ENCODE assay signal across 13 cellular contexts in genomic region chr21:44547656-44548331, GRCh38. TPM values are rescaled to one million over a fixed set of nuclear protein-coding genes. Genes with fewer than 3 reads are reported as not detected.
DNase-seq lines count a peak whose midpoint lies in the region; ATAC-seq and TF ChIP-seq lines count a peak whose summit lies in the region.
"Had no signal": no experiment of that assay in that cellular context is flagged by ENCODE, and none has a peak within 500 bp of the region (broad histone marks: within the 10 kb centered on the region; RNA-seq: fewer than 3 reads in every experiment).

No MANE protein-coding gene starts in this region.

- H3K4me3 ChIP-seq in CD8-positive, alpha-beta T cell (ENCODE audit: low read depth, low read length) = peak overlapping the region; percentile 30
- H3K4me3 ChIP-seq in neuronal stem cell (ENCODE audit: low read length in 2 of 2) (no peak overlapping the region), lower lobe of right lung (no peak overlapping the region), psoas muscle (no peak overlapping the region)
- H3K4me3 ChIP-seq: ovary had no signal

- H3K4me2 ChIP-seq in neuronal stem cell (ENCODE audit: insufficient read depth, low read length, poor library complexity, severe bottlenecking) = no peak overlapping the region

- no peak overlapping the region for H3K4ac ChIP-seq in neuronal stem cell (ENCODE audit: low read length)

- no peaks in the 10 kb centered on the region for H3K79me1 ChIP-seq in neuronal stem cell (ENCODE audit: low read depth, low read length)

- H3K14ac ChIP-seq in neuronal stem cell (ENCODE audit: low read length) = no peak overlapping the region

- H3K9ac ChIP-seq in neuronal stem cell (ENCODE audit: low read depth, low read length, poor library complexity) = no peak overlapping the region

- H4K91ac ChIP-seq in neuronal stem cell (ENCODE audit: low read depth, low read length, poor library complexity) = no peak overlapping the region

- POLR2A ChIA-PET in CD8-positive, alpha-beta T cell (lab: Charles Lee) = interaction anchor here (0.7 to 2.3 kb wide), 6 partner anchors 11 to 178 kb away, joined by 3 to 10 read pairs (median 4); partner anchors contain the start of genes KRTAP10-9, KRTAP12-3 and KRTAP12-4
- POLR2A ChIA-PET in T-cell (lab: Charles Lee) = no interaction called here

- H3K4me1 ChIP-seq in CD8-positive, alpha-beta T cell (ENCODE audit: insufficient read depth, low read length) = peaks cover 26% of the 10 kb centered on the region
- H3K4me1 ChIP-seq in neuronal stem cell (ENCODE audit: control insufficient read depth in 2 of 2, insufficient read depth in 1 of 2, low read depth in 1 of 2, low read length in 2 of 2) = peaks cover 21 to 22% of the 10 kb centered on the region in 2 donors
- H3K4me1 ChIP-seq in lower lobe of right lung = no peaks in the 10 kb centered on the region
- H3K4me1 ChIP-seq in psoas muscle = no peaks in the 10 kb centered on the region

- no peak for TF ChIP-seq CTCF in CD8-positive, alpha-beta T cell (IDR thresholded peaks at IDR 0.05)
- no peak for TF ChIP-seq CTCF in lower lobe of right lung (IDR thresholded peaks at IDR 0.05)
- TF ChIP-seq CTCF in psoas muscle (IDR thresholded peaks at IDR 0.05) = no peak

- no peak overlapping the region for H2BK12ac ChIP-seq in neuronal stem cell (ENCODE audit: low read length)

- no peak overlapping the region for H4K8ac ChIP-seq in neuronal stem cell (ENCODE audit: low read depth, low read length)

- H3K27me3 Mint-ChIP-seq in CD8-positive, alpha-beta T cell (ENCODE audit: low read depth) = no peaks in the 10 kb centered on the region
- no peaks in the 10 kb centered on the region for H3K27me3 Mint-ChIP-seq in T-cell
- peaks cover 27% of the 10 kb centered on the region for H3K27me3 Mint-ChIP-seq in activated naive CD4-positive, alpha-beta T cell treated with anti-CD3 and anti-CD28 coated beads, Interleukin-2, amount 10 ng/mL, durations not matched to agents 7 days and 5 days

- DNase-seq in CD8-positive, alpha-beta T cell = peak in 6 of 7 experiments; percentile 25 to 76 (median 38)
- peak in 33 of 34 experiments; percentile 14 to 71 (median 35) for DNase-seq in T-cell
- peak; percentile 54 for DNase-seq in activated naive CD4-positive, alpha-beta T cell treated with anti-CD3 and anti-CD28 coated beads, Interleukin-2, amount 10 ng/mL, durations not matched to agents 7 days and 5 days
- no peak for DNase-seq in neuronal stem cell (ENCODE audit: low spot score)
- DNase-seq in Kasumi-1 (lab: John Stamatoyannopoulos, UW) = no peak
- DNase-seq in NCI-H1436 (lab: John Stamatoyannopoulos, UW) = no peak
- DNase-seq in lower lobe of right lung = no peak
- DNase-seq in psoas muscle = no peak
- DNase-seq: brain microvascular endothelial cell, ovary, WERI-Rb-1 had no signal

- H3K27ac ChIP-seq in CD8-positive, alpha-beta T cell (ENCODE audit: low read depth, low read length) = peak overlapping the region; percentile 59
- H3K27ac ChIP-seq in neuronal stem cell (replicated peaks; ENCODE audit: low read length) (no peak overlapping the region), lower lobe of right lung (no peak overlapping the region), psoas muscle (no peak overlapping the region)
- H3K27ac ChIP-seq: brain microvascular endothelial cell, HL-60, ovary, WERI-Rb-1 had no signal

- no peaks in the 10 kb centered on the region for H3K27me3 ChIP-seq in CD8-positive, alpha-beta T cell (ENCODE audit: insufficient read depth, low read length)
- H3K27me3 ChIP-seq in neuronal stem cell (ENCODE audit: control insufficient read depth in 3 of 3, insufficient read depth in 3 of 3, low read depth in 1 of 3, low read length in 3 of 3) = no peaks in the 10 kb centered on the region
- H3K27me3 ChIP-seq in lower lobe of right lung (ENCODE audit: low read depth) = no peaks in the 10 kb centered on the region
- peaks cover 0 to 50% (median 8%) of the 10 kb centered on the region in 3 donors for H3K27me3 ChIP-seq in psoas muscle (ENCODE audit: insufficient read depth in 3 of 3, low read length in 2 of 3)
- H3K27me3 ChIP-seq: ovary had no signal

- WGBS in neuronal stem cell (ENCODE audit: extremely low coverage in 2 of 2, insufficient read length in 2 of 2, insufficient replicate concordance in 1 of 2), 2 donors = no CpG with 5 or more reads among the region's 5 CpGs
- 42 to 60% (median 54%) methylated on average over 5 of the region's 5 CpGs for WGBS in psoas muscle, 3 donors

- no peak overlapping the region for H2BK15ac ChIP-seq in neuronal stem cell (ENCODE audit: low read length)

- no peak overlapping the region for H3K23ac ChIP-seq in neuronal stem cell (ENCODE audit: low read depth, low read length, poor library complexity)

- H2AK5ac ChIP-seq in neuronal stem cell (ENCODE audit: low read depth, low read length) = peak overlapping the region; percentile 48

- peak overlapping the region; percentile 69 for H3K18ac ChIP-seq in neuronal stem cell (ENCODE audit: low read length)

- H2BK120ac ChIP-seq in neuronal stem cell (ENCODE audit: low read depth, low read length) = no peak overlapping the region

- peak; percentile 92 for ATAC-seq in CD8-positive, alpha-beta T cell
- ATAC-seq in T-cell (replicated peaks in 1 of 4) (peak; percentile 93 to 99 (median 96)), lower lobe of right lung (no peak), psoas muscle (no peak)

- H3K4me1 Mint-ChIP-seq in CD8-positive, alpha-beta T cell (ENCODE audit: low read depth) = peaks cover 30% of the 10 kb centered on the region
- peaks cover 29 to 35% (median 31%) of the 10 kb centered on the region in 3 donors for H3K4me1 Mint-ChIP-seq in T-cell
- peaks cover 22% of the 10 kb centered on the region for H3K4me1 Mint-ChIP-seq in activated naive CD4-positive, alpha-beta T cell treated with anti-CD3 and anti-CD28 coated beads, Interleukin-2, amount 10 ng/mL, durations not matched to agents 7 days and 5 days

- H3K4me3 Mint-ChIP-seq in CD8-positive, alpha-beta T cell = peak overlapping the region; percentile 80
- H3K4me3 Mint-ChIP-seq in T-cell = peak overlapping the region; percentile 68 to 79 (median 69)
- peak overlapping the region; percentile 57 for H3K4me3 Mint-ChIP-seq in activated naive CD4-positive, alpha-beta T cell treated with anti-CD3 and anti-CD28 coated beads, Interleukin-2, amount 10 ng/mL, durations not matched to agents 7 days and 5 days

- CTCF ChIA-PET in CD8-positive, alpha-beta T cell (lab: Charles Lee) = interaction anchor here (0.8 to 1.2 kb wide), 4 partner anchors 37 to 245 kb away, joined by 3 to 7 read pairs (median 4); no protein-coding TSS in a partner anchor
- CTCF ChIA-PET in T-cell (lab: Charles Lee) = no interaction called here
- CTCF ChIA-PET in activated naive CD4-positive, alpha-beta T cell treated with anti-CD3 and anti-CD28 coated beads, Interleukin-2, amount 10 ng/mL, durations not matched to agents 7 days and 5 days (lab: Charles Lee) = no interaction called here

- H3K36me3 ChIP-seq in CD8-positive, alpha-beta T cell (ENCODE audit: insufficient read depth, low read length) = no peaks in the 10 kb centered on the region
- H3K36me3 ChIP-seq in neuronal stem cell (replicated peaks in 1 of 2; ENCODE audit: control insufficient read depth in 2 of 2, insufficient read depth in 2 of 2, low read length in 2 of 2) = no peaks in the 10 kb centered on the region
- H3K36me3 ChIP-seq in lower lobe of right lung = no peaks in the 10 kb centered on the region
- no peaks in the 10 kb centered on the region for H3K36me3 ChIP-seq in psoas muscle (ENCODE audit: insufficient read depth in 1 of 2, low read depth in 1 of 2)
- H3K36me3 ChIP-seq: brain microvascular endothelial cell, ovary, WERI-Rb-1 had no signal

- H3K36me3 Mint-ChIP-seq in CD8-positive, alpha-beta T cell = peaks cover 21% of the 10 kb centered on the region
- peaks cover 20% of the 10 kb centered on the region for H3K36me3 Mint-ChIP-seq in T-cell
- peaks cover 21% of the 10 kb centered on the region for H3K36me3 Mint-ChIP-seq in activated naive CD4-positive, alpha-beta T cell treated with anti-CD3 and anti-CD28 coated beads, Interleukin-2, amount 10 ng/mL, durations not matched to agents 7 days and 5 days

- no peaks in the 10 kb centered on the region for H3K9me3 ChIP-seq in CD8-positive, alpha-beta T cell (ENCODE audit: low read length)
- H3K9me3 ChIP-seq in neuronal stem cell (replicated peaks in 1 of 2; ENCODE audit: control insufficient read depth in 2 of 2, insufficient read depth in 1 of 2, low read depth in 1 of 2, low read length in 2 of 2) (peaks cover 3% of the 10 kb centered on the region in 2 donors), lower lobe of right lung (no peaks in the 10 kb centered on the region), psoas muscle (peaks cover 4% of the 10 kb centered on the region)

- intact Hi-C loops in CD8-positive, alpha-beta T cell (cut with DNase I, micrococcal nuclease) = loop anchor here (5.0 to 10.0 kb wide), 3 partner anchors 70 to 177 kb away; partner anchors contain the start of genes KRTAP12-3 (in 2 of the 2) and KRTAP12-4 (in 2 of the 2)
- intact Hi-C loops in lower lobe of right lung (cut with DNase I) = no loop called here
- intact Hi-C loops in psoas muscle (cut with DNase I) = no loop called here

- peaks cover 18% of the 10 kb centered on the region for H3K9me3 Mint-ChIP-seq in CD8-positive, alpha-beta T cell
- peaks cover 13 to 20% (median 15%) of the 10 kb centered on the region in 3 donors for H3K9me3 Mint-ChIP-seq in T-cell
- H3K9me3 Mint-ChIP-seq in activated naive CD4-positive, alpha-beta T cell treated with anti-CD3 and anti-CD28 coated beads, Interleukin-2, amount 10 ng/mL, durations not matched to agents 7 days and 5 days = peaks cover 23% of the 10 kb centered on the region

- no peak overlapping the region for H2BK5ac ChIP-seq in neuronal stem cell (ENCODE audit: low read length)

- peak overlapping the region; percentile 71 for H2AFZ ChIP-seq in neuronal stem cell (ENCODE audit: low read length)

- peak overlapping the region; percentile 92 for H3K27ac Mint-ChIP-seq in CD8-positive, alpha-beta T cell
- H3K27ac Mint-ChIP-seq in T-cell = peak overlapping the region; percentile 99
- H3K27ac Mint-ChIP-seq in activated naive CD4-positive, alpha-beta T cell treated with anti-CD3 and anti-CD28 coated beads, Interleukin-2, amount 10 ng/mL, durations not matched to agents 7 days and 5 days = peak overlapping the region; percentile 85

RNA-seq across cellular contexts. Expression of gene KRTAP10-2, which starts 3.5 kb away (rescaled TPM):
- total RNA-seq in CD8-positive, alpha-beta T cell = not detected
- not detected for total RNA-seq in T-cell
- not detected for polyA plus RNA-seq in neuronal stem cell (2013, experiment 1 of 2)
- polyA plus RNA-seq in neuronal stem cell (2013, experiment 2 of 2) = not detected
- not detected for total RNA-seq in lower lobe of right lung
- not detected for total RNA-seq in psoas muscle
- polyA plus RNA-seq in psoas muscle = not detected
- total RNA-seq: ovary, urinary bladder had no signal
- polyA plus RNA-seq: ovary, urinary bladder had no signal

RNA-seq across cellular contexts. Expression of gene KRTAP10-1, which starts 7.8 kb away (rescaled TPM):
- total RNA-seq in CD8-positive, alpha-beta T cell = not detected
- not detected for total RNA-seq in T-cell
- not detected for polyA plus RNA-seq in neuronal stem cell (2013, experiment 1 of 2)
- polyA plus RNA-seq in neuronal stem cell (2013, experiment 2 of 2) = not detected
- not detected for total RNA-seq in lower lobe of right lung
- not detected for total RNA-seq in psoas muscle
- polyA plus RNA-seq in psoas muscle = not detected
- total RNA-seq: ovary, urinary bladder had no signal
- polyA plus RNA-seq: ovary, urinary bladder had no signal

RNA-seq across cellular contexts. Expression of gene KRTAP10-3, which starts 10.8 kb away (rescaled TPM):
- not detected for total RNA-seq in CD8-positive, alpha-beta T cell
- total RNA-seq in T-cell (not detected), lower lobe of right lung (not detected), psoas muscle (not detected)
- polyA plus RNA-seq in neuronal stem cell (2013, experiment 1 of 2) = not detected
- not detected for polyA plus RNA-seq in neuronal stem cell (2013, experiment 2 of 2)
- polyA plus RNA-seq in psoas muscle = not detected
- total RNA-seq: ovary, urinary bladder had no signal
- polyA plus RNA-seq: ovary, urinary bladder had no signal

RNA-seq across cellular contexts. Expression of gene KRTAP10-4, which starts 25.7 kb away (rescaled TPM):
- total RNA-seq in CD8-positive, alpha-beta T cell = not detected
- total RNA-seq in T-cell = not detected
- polyA plus RNA-seq in neuronal stem cell (2013, experiment 1 of 2) = not detected
- polyA plus RNA-seq in neuronal stem cell (2013, experiment 2 of 2) = 0.01 TPM
- not detected for total RNA-seq in lower lobe of right lung
- not detected for total RNA-seq in psoas muscle
- not detected for polyA plus RNA-seq in psoas muscle
- total RNA-seq: ovary, urinary bladder had no signal
- polyA plus RNA-seq: ovary, urinary bladder had no signal

RNA-seq across cellular contexts. Expression of gene KRTAP10-5, which starts 32.6 kb away (rescaled TPM):
- not detected for total RNA-seq in CD8-positive, alpha-beta T cell
- not detected for total RNA-seq in T-cell
- polyA plus RNA-seq in neuronal stem cell (2013, experiment 1 of 2) = not detected
- polyA plus RNA-seq in neuronal stem cell (2013, experiment 2 of 2) = not detected
- total RNA-seq in lower lobe of right lung = not detected
- total RNA-seq in psoas muscle = not detected
- polyA plus RNA-seq in psoas muscle = not detected
- total RNA-seq: ovary, urinary bladder had no signal
- polyA plus RNA-seq: ovary, urinary bladder had no signal

Comparison
In these comparisons a context has a peak if more than half of its experiments do, and no peak if none do; other contexts are left out.
1. ATAC-seq: peak in CD8-positive, alpha-beta T cell (single experiment) and T-cell (4 of 4); none in lower lobe of right lung (0 of 2) and psoas muscle (0 of 4).
2. DNase-seq: peak in CD8-positive, alpha-beta T cell (6 of 7), T-cell (33 of 34) and activated naive CD4-positive, alpha-beta T cell treated with anti-CD3 and anti-CD28 coated beads, Interleukin-2, amount 10 ng/mL, durations not matched to agents 7 days and 5 days (single experiment); none in neuronal stem cell (single experiment), Kasumi-1 (0 of 2), NCI-H1436 (single experiment), lower lobe of right lung (single experiment) and psoas muscle (0 of 2).
3. intact Hi-C loops: an anchor here in CD8-positive, alpha-beta T cell (5.0 to 10.0 kb wide); none called in lower lobe of right lung and psoas muscle.
4. Peak in every context shown above with its lines, with median percentiles within 50 percentile points of each other: H3K27ac Mint-ChIP-seq and H3K4me3 Mint-ChIP-seq.